2 cellular contexts compared by ENCODE assay signal in genomic region chrX:41332408-41332987, GRCh38.
TF ChIP-seq lines count a peak whose summit lies in the region.

No MANE protein-coding gene starts in this region.

TF ChIP-seq in A549, 52 proteins besides CTCF, POLR2A, EP300 and RAD21 (continued from another document):
- TF ChIP-seq PBX3 (IDR thresholded peaks at IDR 0.05) (no peak), FOSL2 (IDR thresholded peaks at IDR 0.05) (no peak), FOSL2 (CRISPR knock-in tag; IDR thresholded peaks at IDR 0.05) (no peak), CHD2 (IDR thresholded peaks at IDR 0.05; ENCODE audit: low read length, partially characterized antibody) (no peak), KDM1A (IDR thresholded peaks at IDR 0.05; ENCODE audit: low read depth) (no peak), CHD4 (IDR thresholded peaks at IDR 0.05; ENCODE audit: borderline replicate concordance) (no peak), HOXB13 (CRISPR knock-in tag; IDR thresholded peaks at IDR 0.05; ENCODE audit: low read depth) (no peak), FOSB (CRISPR knock-in tag; IDR thresholded peaks at IDR 0.05) (no peak), E2F6 (IDR thresholded peaks at IDR 0.05; ENCODE audit: borderline replicate concordance, low read depth) (no peak), SMC3 (IDR thresholded peaks at IDR 0.05) (no peak), ATOH8 (CRISPR knock-in tag; IDR thresholded peaks at IDR 0.05; ENCODE audit: low read depth) (no peak), NR3C1 (IDR thresholded peaks at IDR 0.05) (no peak)

TF ChIP-seq in H1, 55 proteins besides CTCF, POLR2A, EP300 and RAD21 (continued from another document):
- TF ChIP-seq YY1 (IDR thresholded peaks at IDR 0.05; ENCODE audit: low read depth, low read length) (no peak), SP4 (IDR thresholded peaks at IDR 0.05; ENCODE audit: low read length) (no peak)
TF ChIP-seq in H1: peak in this region for 2.
